ENCODE assay signal across 12 cellular contexts in the genomic region with DNA sequence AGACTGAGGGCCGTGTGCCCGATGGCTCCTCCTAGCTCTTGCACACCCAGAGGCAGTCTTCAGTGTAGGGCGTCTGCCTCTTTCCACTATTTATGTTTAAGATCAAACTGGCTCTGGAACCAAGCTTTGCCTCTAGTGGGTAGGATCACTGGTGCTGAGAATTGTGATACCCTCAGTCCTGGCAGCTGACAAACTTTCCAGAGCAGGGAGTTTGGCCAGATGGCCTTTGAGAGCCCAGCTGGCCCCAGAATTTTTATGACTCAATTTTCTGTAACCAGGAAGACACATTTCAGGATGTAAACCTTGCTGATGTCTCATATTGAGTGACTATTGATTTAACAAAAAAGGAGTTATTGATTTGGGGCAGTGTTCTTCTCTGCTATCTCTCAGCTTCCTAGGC. TPM values are rescaled to one million over a fixed set of nuclear protein-coding genes. Genes with fewer than 3 reads are reported as not detected.
DNase-seq lines count a peak whose midpoint lies in the region; ATAC-seq and TF ChIP-seq lines count a peak whose summit lies in the region.
"Had no signal": no experiment of that assay in that cellular context is flagged by ENCODE, and none has a peak within 500 bp of the region (broad histone marks: within the 10 kb centered on the region; RNA-seq: fewer than 3 reads in every experiment).

No MANE protein-coding gene starts in this region.

- H3K9me3 ChIP-seq in MG63: no peaks in the 10 kb centered on the region
- H3K9me3 ChIP-seq in CD4-positive, alpha-beta T cell (ENCODE audit: control insufficient read depth, low read length): no peaks in the 10 kb centered on the region

- ATAC-seq in memory B cell (ENCODE audit: low read depth) (no peak), HG03045 (IDR thresholded peaks at IDR 0.05; ENCODE audit: unreplicated experiment) (no peak)
- ATAC-seq in CD4-positive, alpha-beta T cell (ENCODE audit: poor library complexity): no peak

- no peaks in the 10 kb centered on the region for H3K27me3 ChIP-seq in MG63
- no peaks in the 10 kb centered on the region for H3K27me3 ChIP-seq in CD4-positive, alpha-beta T cell (ENCODE audit: control insufficient read depth, insufficient read depth, low read length)

- peaks cover 2% of the 10 kb centered on the region for H3K9me3 Mint-ChIP-seq in memory B cell
- H3K9me3 Mint-ChIP-seq in CD4-positive, alpha-beta T cell: no peaks in the 10 kb centered on the region

- H3K4me3 ChIP-seq in MG63: no peak overlapping the region

- CTCF ChIA-PET in CD4-positive, alpha-beta T cell (lab: Charles Lee): no interaction called here

- H3K27ac ChIP-seq in C4-2B: peak overlapping the region; percentile 93
- H3K27ac ChIP-seq in CD4-positive, alpha-beta T cell (ENCODE audit: low read depth, low read length): no peak overlapping the region

- H3K36me3 Mint-ChIP-seq in memory B cell: peaks cover 18% of the 10 kb centered on the region
- H3K36me3 Mint-ChIP-seq in CD4-positive, alpha-beta T cell (ENCODE audit: low read depth): peaks cover 24% of the 10 kb centered on the region

- DNase-seq in MG63 (peak; percentile 55), cerebellum (ENCODE audit: low spot score) (peak; percentile 49), memory B cell (ENCODE audit: low spot score in 2 of 2) (no peak)
- DNase-seq in activated CD4-positive, CD25-positive, alpha-beta regulatory T cell (lab: John Stamatoyannopoulos, UW): no peak
- DNase-seq in CD4-positive, alpha-beta T cell: no peak
- DNase-seq in NK-92 treated with Interleukin-12 subunit alpha and Interleukin-12 subunit beta, amount 100 ng/mL, for 24 hours (lab: John Stamatoyannopoulos, UW): no peak
- DNase-seq: activated CD4-positive, alpha-beta T cell treated with anti-CD3 and anti-CD28 coated beads for 1 hour; DMS79 treated with DMSO at 0.1 percent for 48 hours; NCI-H226; occipital lobe had no signal

- TF ChIP-seq CTCF in C4-2B (conservative IDR thresholded peaks at IDR 0.05): no peak
- TF ChIP-seq CTCF in CD4-positive, alpha-beta T cell (IDR thresholded peaks at IDR 0.05): no peak

- POLR2A ChIA-PET in CD4-positive, alpha-beta T cell (lab: Charles Lee): no interaction called here

- H3K4me1 Mint-ChIP-seq in memory B cell: peaks cover 57% of the 10 kb centered on the region
- peaks cover 82% of the 10 kb centered on the region for H3K4me1 Mint-ChIP-seq in CD4-positive, alpha-beta T cell (ENCODE audit: low read depth)

- no peak overlapping the region for H3K4me3 Mint-ChIP-seq in memory B cell
- H3K4me3 Mint-ChIP-seq in CD4-positive, alpha-beta T cell: no peak overlapping the region

- no peaks in the 10 kb centered on the region for H3K27me3 Mint-ChIP-seq in memory B cell
- no peaks in the 10 kb centered on the region for H3K27me3 Mint-ChIP-seq in CD4-positive, alpha-beta T cell

- peak overlapping the region; percentile 21 for H3K27ac Mint-ChIP-seq in memory B cell
- H3K27ac Mint-ChIP-seq in CD4-positive, alpha-beta T cell: no peak overlapping the region

- no peaks in the 10 kb centered on the region for H3K36me3 ChIP-seq in MG63

- intact Hi-C loops in CD4-positive, alpha-beta T cell (cut with DNase I, micrococcal nuclease): loop anchor here in 1 of 2 experiments (10.0 kb wide), 1 partner anchor 1138 kb away; the partner anchor contains the start of gene ARF1

RNA-seq across cellular contexts. Expression of gene COQ8A, which starts 6.7 kb away (rescaled TPM):
- 7.4 and 14.8 TPM in 2 replicates for total RNA-seq in MG63 (2014; rRNA removed; shearing (Covaris generic); ENCODE audit: low replicate concordance)
- 19.6 TPM for total RNA-seq in cerebellum
- 10 to 100 TPM; 55.0 to 56.0 TPM for total RNA-seq in CD4-positive, alpha-beta T cell

Comparison
In these comparisons a context has a peak if more than half of its experiments do, and no peak if none do; other contexts are left out.
1. DNase-seq: peak in MG63 (single experiment) and cerebellum (single experiment); none in memory B cell (0 of 2), activated CD4-positive, CD25-positive, alpha-beta regulatory T cell (0 of 4), CD4-positive, alpha-beta T cell (0 of 10) and NK-92 treated with Interleukin-12 subunit alpha and Interleukin-12 subunit beta, amount 100 ng/mL, for 24 hours (single experiment).